9 cellular contexts compared by ENCODE assay signal in the genomic region with DNA sequence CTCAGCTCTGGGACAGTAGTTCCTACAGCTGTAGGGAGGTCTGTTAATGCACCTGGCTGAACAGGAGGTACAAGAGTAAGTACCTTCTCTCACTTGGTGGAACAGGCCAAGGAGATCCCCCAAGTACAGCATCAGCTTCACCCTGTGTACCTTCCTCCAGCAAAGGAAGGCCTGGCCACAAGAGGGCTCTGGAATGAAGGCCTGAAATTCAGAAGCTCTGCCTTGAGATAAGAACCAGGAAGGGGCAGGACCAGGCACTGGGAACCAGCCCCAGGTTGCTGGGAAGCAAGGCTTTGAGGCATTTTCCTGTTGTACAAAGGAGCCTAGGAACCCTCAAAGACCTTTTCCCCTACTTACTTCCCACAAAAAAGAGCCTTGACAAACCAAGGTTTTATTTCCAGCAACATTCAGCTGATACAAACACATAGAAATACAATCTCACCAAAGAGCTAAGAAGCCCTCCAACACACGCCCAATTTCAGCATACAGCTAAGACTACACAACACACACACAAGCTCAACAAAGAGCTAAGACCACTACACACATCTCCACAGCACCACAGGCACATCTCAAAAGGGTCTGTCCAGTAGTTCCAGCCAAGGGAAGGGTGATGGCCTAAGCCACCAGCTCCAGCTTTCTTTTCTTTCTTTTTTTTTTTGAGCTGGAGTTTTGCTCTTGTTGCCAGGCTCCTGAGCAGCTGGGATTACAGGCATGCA. TPM values are rescaled to one million over a fixed set of nuclear protein-coding genes. Genes with fewer than 3 reads are reported as not detected.
DNase-seq lines count a peak whose midpoint lies in the region; ATAC-seq, FAIRE-seq and TF ChIP-seq lines count a peak whose summit lies in the region.
"Had no signal": no experiment of that assay in that cellular context is flagged by ENCODE, and none has a peak within 500 bp of the region (broad histone marks: within the 10 kb centered on the region; RNA-seq: fewer than 3 reads in every experiment).

No MANE protein-coding gene starts in this region.

- intact Hi-C loops in upper lobe of right lung (cut with DNase I), result no loop called here

- H3K9me3 Mint-ChIP-seq in activated T-cell treated with anti-CD3 and anti-CD28 coated beads, Interleukin-2, amount 50 U/mL, for 72 hours, result no peaks in the 10 kb centered on the region
- H3K9me3 Mint-ChIP-seq in nephron progenitor cell, result no peaks in the 10 kb centered on the region

- TF ChIP-seq CTCF in fibroblast of mammary gland (conservative IDR thresholded peaks at IDR 0.05; ENCODE audit: control insufficient read depth, insufficient read depth, low read depth, low read length), result peak; percentile 71
- TF ChIP-seq CTCF in nephron progenitor cell (IDR thresholded peaks at IDR 0.05), result peak; percentile 30
- peak; percentile 68 for TF ChIP-seq CTCF in upper lobe of right lung (IDR thresholded peaks at IDR 0.05)

- peaks cover 36% of the 10 kb centered on the region for H3K36me3 ChIP-seq in upper lobe of right lung

- H3K36me3 Mint-ChIP-seq in activated T-cell treated with anti-CD3 and anti-CD28 coated beads, Interleukin-2, amount 50 U/mL, for 72 hours (ENCODE audit: insufficient read depth in 2 of 2), result peaks cover 0 to 2% of the 10 kb centered on the region in 2 donors
- peaks cover 20% of the 10 kb centered on the region for H3K36me3 Mint-ChIP-seq in nephron progenitor cell (ENCODE audit: low read depth)

- FAIRE-seq in GM18507 (lab: Jason Lieb, UNC) (peak; percentile 52), RCC 7860 (lab: Jason Lieb, UNC) (no peak)
- FAIRE-seq: islet of Langerhans had no signal

- H3K27ac Mint-ChIP-seq in activated T-cell treated with anti-CD3 and anti-CD28 coated beads, Interleukin-2, amount 50 U/mL, for 72 hours, result no peak overlapping the region
- peak overlapping the region; percentile 58 for H3K27ac Mint-ChIP-seq in nephron progenitor cell

- H3K4me3 ChIP-seq in fibroblast of mammary gland (ENCODE audit: control insufficient read depth, low read depth, low read length) (no peak overlapping the region), upper lobe of right lung (no peak overlapping the region)

- H3K4me1 ChIP-seq in upper lobe of right lung, result peaks cover 16% of the 10 kb centered on the region

- peak overlapping the region; percentile 65 for H3K27ac ChIP-seq in upper lobe of right lung

- ATAC-seq in activated T-cell treated with anti-CD3 and anti-CD28 coated beads, Interleukin-2, amount 50 U/mL, for 72 hours (replicated peaks in 1 of 2), result peak; percentile 56 to 61
- ATAC-seq in upper lobe of right lung, result peak; percentile 94

- peaks cover 32% of the 10 kb centered on the region for H3K4me1 Mint-ChIP-seq in activated T-cell treated with anti-CD3 and anti-CD28 coated beads, Interleukin-2, amount 50 U/mL, for 72 hours (ENCODE audit: low read depth)
- peaks cover 9% of the 10 kb centered on the region for H3K4me1 Mint-ChIP-seq in nephron progenitor cell

- H3K27me3 ChIP-seq in upper lobe of right lung, result no peaks in the 10 kb centered on the region

- DNase-seq in AG08395 (ENCODE audit: low spot score), result peak; percentile 69
- DNase-seq in GM18507 (ENCODE audit: extremely low spot score, insufficient read length, low read depth), result peak; percentile 38
- DNase-seq in NOMO-1 treated with dmso at 0.1 percent for 144 hours (lab: John Stamatoyannopoulos, UW; ENCODE audit: unreplicated experiment), result peak; percentile 26
- DNase-seq in activated T-cell treated with anti-CD3 and anti-CD28 coated beads, Interleukin-2, amount 50 U/mL, for 72 hours, result peak; percentile 34 to 38
- peak; percentile 55 for DNase-seq in fibroblast of mammary gland (ENCODE audit: low read depth)
- DNase-seq in nephron progenitor cell, result no peak
- DNase-seq in upper lobe of right lung, result peak; percentile 77
- DNase-seq in RCC 7860 (ENCODE audit: low spot score), result no peak

- no peak overlapping the region for H3K4me3 Mint-ChIP-seq in activated T-cell treated with anti-CD3 and anti-CD28 coated beads, Interleukin-2, amount 50 U/mL, for 72 hours
- H3K4me3 Mint-ChIP-seq in nephron progenitor cell, result no peak overlapping the region

- no peaks in the 10 kb centered on the region for H3K9me3 ChIP-seq in upper lobe of right lung

- no peaks in the 10 kb centered on the region for H3K27me3 Mint-ChIP-seq in activated T-cell treated with anti-CD3 and anti-CD28 coated beads, Interleukin-2, amount 50 U/mL, for 72 hours (ENCODE audit: low read depth)
- H3K27me3 Mint-ChIP-seq in nephron progenitor cell (ENCODE audit: low read depth, poor library complexity), result no peaks in the 10 kb centered on the region

RNA-seq across cellular contexts. Expression of a gene that starts 23.5 kb away (rescaled TPM):
- total RNA-seq in activated T-cell treated with anti-CD3 and anti-CD28 coated beads, Interleukin-2, amount 50 U/mL, for 72 hours, result 10 to 100 TPM; 38.2 to 38.8 TPM
- total RNA-seq in upper lobe of right lung, result 167 TPM

RNA-seq across cellular contexts. Expression of a gene that starts 41.3 kb away (rescaled TPM):
- 10 to 100 TPM; 46.3 to 78.0 TPM for total RNA-seq in activated T-cell treated with anti-CD3 and anti-CD28 coated beads, Interleukin-2, amount 50 U/mL, for 72 hours
- total RNA-seq in upper lobe of right lung, result 50.6 TPM

RNA-seq across cellular contexts. Expression of a gene that starts 42.9 kb away (rescaled TPM):
- total RNA-seq in activated T-cell treated with anti-CD3 and anti-CD28 coated beads, Interleukin-2, amount 50 U/mL, for 72 hours, result not detected
- total RNA-seq in upper lobe of right lung, result 44.1 TPM

RNA-seq across cellular contexts. Expression of a gene that starts 48.3 kb away (rescaled TPM):
- 10 to 100 TPM; 52.3 to 57.5 TPM for total RNA-seq in activated T-cell treated with anti-CD3 and anti-CD28 coated beads, Interleukin-2, amount 50 U/mL, for 72 hours
- total RNA-seq in upper lobe of right lung, result 67.6 TPM

Comparison
In these comparisons a context has a peak if more than half of its experiments do, and no peak if none do; other contexts are left out.
1. DNase-seq: peak in AG08395 (single experiment), GM18507 (single experiment), NOMO-1 treated with dmso at 0.1 percent for 144 hours (single experiment), activated T-cell treated with anti-CD3 and anti-CD28 coated beads, Interleukin-2, amount 50 U/mL, for 72 hours (2 of 2), fibroblast of mammary gland (single experiment) and upper lobe of right lung (single experiment); none in nephron progenitor cell (single experiment) and RCC 7860 (single experiment).
2. RNA of a gene that starts 42.9 kb away (total RNA-seq): 44.1 TPM in upper lobe of right lung (single experiment); not detected in activated T-cell treated with anti-CD3 and anti-CD28 coated beads, Interleukin-2, amount 50 U/mL, for 72 hours; every median in the first group is over 10 times any median in the second.
3. Peak in every context shown above with its lines, with median percentiles within 50 percentile points of each other: CTCF ChIP-seq.